2 cellular contexts compared by ENCODE assay signal in the genomic region with DNA sequence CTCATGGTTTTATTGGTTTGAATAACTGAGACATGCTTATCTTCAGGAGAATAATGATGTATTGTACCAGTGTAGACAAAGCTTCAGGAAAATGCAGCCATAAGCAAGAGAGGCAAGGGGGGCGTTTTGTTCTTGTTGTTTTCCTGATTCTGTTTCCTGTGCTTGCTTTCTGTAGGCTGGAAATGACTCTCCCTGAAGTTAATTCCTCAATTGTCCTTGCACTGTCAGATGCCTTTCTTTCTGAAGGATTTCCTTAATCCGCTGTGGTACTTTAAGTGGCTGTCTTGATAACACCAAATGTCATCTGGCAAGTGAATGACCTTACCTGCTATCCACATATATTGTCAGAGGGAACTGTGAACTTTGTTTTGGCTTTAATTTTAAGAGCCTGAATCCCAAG.
TF ChIP-seq lines count a peak whose summit lies in the region.

No MANE protein-coding gene starts in this region.

TF ChIP-seq in HepG2, 621 proteins besides CTCF, POLR2A, EP300 and RAD21 (continued from another document):
- TF ChIP-seq TP53 (CRISPR knock-in tag; conservative IDR thresholded peaks at IDR 0.05) (no peak), ZNF572 (CRISPR knock-in tag; IDR thresholded peaks at IDR 0.05) (no peak), ZNF441 (CRISPR knock-in tag; IDR thresholded peaks at IDR 0.05; ENCODE audit: borderline replicate concordance) (no peak), ZNF260 (CRISPR knock-in tag; IDR thresholded peaks at IDR 0.05; ENCODE audit: borderline replicate concordance, low read depth) (no peak)
- TF ChIP-seq, protein P1, sequence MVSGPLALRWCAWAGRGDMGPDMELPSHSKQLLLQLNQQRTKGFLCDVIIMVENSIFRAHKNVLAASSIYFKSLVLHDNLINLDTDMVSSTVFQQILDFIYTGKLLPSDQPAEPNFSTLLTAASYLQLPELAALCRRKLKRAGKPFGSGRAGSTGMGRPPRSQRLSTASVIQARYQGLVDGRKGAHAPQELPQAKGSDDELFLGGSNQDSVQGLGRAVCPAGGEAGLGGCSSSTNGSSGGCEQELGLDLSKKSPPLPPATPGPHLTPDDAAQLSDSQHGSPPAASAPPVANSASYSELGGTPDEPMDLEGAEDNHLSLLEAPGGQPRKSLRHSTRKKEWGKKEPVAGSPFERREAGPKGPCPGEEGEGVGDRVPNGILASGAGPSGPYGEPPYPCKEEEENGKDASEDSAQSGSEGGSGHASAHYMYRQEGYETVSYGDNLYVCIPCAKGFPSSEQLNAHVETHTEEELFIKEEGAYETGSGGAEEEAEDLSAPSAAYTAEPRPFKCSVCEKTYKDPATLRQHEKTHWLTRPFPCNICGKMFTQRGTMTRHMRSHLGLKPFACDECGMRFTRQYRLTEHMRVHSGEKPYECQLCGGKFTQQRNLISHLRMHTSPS (CRISPR knock-in tag; IDR thresholded peaks at IDR 0.05; ENCODE audit: low read depth), result no peak
TF ChIP-seq in HepG2: peak in this region for 0.

TF ChIP-seq in WTC11, 78 proteins besides CTCF, POLR2A, EP300 and RAD21 (continued from another document):
- TF ChIP-seq, protein P2, sequence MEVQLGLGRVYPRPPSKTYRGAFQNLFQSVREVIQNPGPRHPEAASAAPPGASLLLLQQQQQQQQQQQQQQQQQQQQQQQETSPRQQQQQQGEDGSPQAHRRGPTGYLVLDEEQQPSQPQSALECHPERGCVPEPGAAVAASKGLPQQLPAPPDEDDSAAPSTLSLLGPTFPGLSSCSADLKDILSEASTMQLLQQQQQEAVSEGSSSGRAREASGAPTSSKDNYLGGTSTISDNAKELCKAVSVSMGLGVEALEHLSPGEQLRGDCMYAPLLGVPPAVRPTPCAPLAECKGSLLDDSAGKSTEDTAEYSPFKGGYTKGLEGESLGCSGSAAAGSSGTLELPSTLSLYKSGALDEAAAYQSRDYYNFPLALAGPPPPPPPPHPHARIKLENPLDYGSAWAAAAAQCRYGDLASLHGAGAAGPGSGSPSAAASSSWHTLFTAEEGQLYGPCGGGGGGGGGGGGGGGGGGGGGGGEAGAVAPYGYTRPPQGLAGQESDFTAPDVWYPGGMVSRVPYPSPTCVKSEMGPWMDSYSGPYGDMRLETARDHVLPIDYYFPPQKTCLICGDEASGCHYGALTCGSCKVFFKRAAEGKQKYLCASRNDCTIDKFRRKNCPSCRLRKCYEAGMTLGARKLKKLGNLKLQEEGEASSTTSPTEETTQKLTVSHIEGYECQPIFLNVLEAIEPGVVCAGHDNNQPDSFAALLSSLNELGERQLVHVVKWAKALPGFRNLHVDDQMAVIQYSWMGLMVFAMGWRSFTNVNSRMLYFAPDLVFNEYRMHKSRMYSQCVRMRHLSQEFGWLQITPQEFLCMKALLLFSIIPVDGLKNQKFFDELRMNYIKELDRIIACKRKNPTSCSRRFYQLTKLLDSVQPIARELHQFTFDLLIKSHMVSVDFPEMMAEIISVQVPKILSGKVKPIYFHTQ (CRISPR knock-in tag; IDR thresholded peaks at IDR 0.05), result no peak
- TF ChIP-seq, protein P3, sequence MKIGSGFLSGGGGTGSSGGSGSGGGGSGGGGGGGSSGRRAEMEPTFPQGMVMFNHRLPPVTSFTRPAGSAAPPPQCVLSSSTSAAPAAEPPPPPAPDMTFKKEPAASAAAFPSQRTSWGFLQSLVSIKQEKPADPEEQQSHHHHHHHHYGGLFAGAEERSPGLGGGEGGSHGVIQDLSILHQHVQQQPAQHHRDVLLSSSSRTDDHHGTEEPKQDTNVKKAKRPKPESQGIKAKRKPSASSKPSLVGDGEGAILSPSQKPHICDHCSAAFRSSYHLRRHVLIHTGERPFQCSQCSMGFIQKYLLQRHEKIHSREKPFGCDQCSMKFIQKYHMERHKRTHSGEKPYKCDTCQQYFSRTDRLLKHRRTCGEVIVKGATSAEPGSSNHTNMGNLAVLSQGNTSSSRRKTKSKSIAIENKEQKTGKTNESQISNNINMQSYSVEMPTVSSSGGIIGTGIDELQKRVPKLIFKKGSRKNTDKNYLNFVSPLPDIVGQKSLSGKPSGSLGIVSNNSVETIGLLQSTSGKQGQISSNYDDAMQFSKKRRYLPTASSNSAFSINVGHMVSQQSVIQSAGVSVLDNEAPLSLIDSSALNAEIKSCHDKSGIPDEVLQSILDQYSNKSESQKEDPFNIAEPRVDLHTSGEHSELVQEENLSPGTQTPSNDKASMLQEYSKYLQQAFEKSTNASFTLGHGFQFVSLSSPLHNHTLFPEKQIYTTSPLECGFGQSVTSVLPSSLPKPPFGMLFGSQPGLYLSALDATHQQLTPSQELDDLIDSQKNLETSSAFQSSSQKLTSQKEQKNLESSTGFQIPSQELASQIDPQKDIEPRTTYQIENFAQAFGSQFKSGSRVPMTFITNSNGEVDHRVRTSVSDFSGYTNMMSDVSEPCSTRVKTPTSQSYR (CRISPR knock-in tag; IDR thresholded peaks at IDR 0.05), result no peak
- TF ChIP-seq, protein P4, sequence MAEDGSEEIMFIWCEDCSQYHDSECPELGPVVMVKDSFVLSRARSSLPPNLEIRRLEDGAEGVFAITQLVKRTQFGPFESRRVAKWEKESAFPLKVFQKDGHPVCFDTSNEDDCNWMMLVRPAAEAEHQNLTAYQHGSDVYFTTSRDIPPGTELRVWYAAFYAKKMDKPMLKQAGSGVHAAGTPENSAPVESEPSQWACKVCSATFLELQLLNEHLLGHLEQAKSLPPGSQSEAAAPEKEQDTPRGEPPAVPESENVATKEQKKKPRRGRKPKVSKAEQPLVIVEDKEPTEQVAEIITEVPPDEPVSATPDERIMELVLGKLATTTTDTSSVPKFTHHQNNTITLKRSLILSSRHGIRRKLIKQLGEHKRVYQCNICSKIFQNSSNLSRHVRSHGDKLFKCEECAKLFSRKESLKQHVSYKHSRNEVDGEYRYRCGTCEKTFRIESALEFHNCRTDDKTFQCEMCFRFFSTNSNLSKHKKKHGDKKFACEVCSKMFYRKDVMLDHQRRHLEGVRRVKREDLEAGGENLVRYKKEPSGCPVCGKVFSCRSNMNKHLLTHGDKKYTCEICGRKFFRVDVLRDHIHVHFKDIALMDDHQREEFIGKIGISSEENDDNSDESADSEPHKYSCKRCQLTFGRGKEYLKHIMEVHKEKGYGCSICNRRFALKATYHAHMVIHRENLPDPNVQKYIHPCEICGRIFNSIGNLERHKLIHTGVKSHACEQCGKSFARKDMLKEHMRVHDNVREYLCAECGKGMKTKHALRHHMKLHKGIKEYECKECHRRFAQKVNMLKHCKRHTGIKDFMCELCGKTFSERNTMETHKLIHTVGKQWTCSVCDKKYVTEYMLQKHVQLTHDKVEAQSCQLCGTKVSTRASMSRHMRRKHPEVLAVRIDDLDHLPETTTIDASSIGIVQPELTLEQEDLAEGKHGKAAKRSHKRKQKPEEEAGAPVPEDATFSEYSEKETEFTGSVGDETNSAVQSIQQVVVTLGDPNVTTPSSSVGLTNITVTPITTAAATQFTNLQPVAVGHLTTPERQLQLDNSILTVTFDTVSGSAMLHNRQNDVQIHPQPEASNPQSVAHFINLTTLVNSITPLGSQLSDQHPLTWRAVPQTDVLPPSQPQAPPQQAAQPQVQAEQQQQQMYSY (CRISPR knock-in tag; IDR thresholded peaks at IDR 0.05), result no peak
- no peak for TF ChIP-seq ZNF423 (CRISPR knock-in tag; IDR thresholded peaks at IDR 0.05)
- peak; percentile 83 for TF ChIP-seq ETV6 (CRISPR knock-in tag; IDR thresholded peaks at IDR 0.05)
